Comparison of ENCODE assay signal across 6 cellular contexts in genomic region chrX:15072259-15072658, GRCh38.
"Had no signal": no experiment of that assay in that cellular context is flagged by ENCODE, and none has a peak within 500 bp of the region (broad histone marks: within the 10 kb centered on the region; RNA-seq: fewer than 3 reads in every experiment).

No MANE protein-coding gene starts in this region.

- H3K4me3 ChIP-seq: GM12878 had no signal

- DNase-seq: GDM1, GF-D8 had no signal

- FAIRE-seq: G401.6, GM12878, GM12891, GM19239 had no signal
